Comparison of ENCODE assay signal across 18 cellular contexts in the genomic region with DNA sequence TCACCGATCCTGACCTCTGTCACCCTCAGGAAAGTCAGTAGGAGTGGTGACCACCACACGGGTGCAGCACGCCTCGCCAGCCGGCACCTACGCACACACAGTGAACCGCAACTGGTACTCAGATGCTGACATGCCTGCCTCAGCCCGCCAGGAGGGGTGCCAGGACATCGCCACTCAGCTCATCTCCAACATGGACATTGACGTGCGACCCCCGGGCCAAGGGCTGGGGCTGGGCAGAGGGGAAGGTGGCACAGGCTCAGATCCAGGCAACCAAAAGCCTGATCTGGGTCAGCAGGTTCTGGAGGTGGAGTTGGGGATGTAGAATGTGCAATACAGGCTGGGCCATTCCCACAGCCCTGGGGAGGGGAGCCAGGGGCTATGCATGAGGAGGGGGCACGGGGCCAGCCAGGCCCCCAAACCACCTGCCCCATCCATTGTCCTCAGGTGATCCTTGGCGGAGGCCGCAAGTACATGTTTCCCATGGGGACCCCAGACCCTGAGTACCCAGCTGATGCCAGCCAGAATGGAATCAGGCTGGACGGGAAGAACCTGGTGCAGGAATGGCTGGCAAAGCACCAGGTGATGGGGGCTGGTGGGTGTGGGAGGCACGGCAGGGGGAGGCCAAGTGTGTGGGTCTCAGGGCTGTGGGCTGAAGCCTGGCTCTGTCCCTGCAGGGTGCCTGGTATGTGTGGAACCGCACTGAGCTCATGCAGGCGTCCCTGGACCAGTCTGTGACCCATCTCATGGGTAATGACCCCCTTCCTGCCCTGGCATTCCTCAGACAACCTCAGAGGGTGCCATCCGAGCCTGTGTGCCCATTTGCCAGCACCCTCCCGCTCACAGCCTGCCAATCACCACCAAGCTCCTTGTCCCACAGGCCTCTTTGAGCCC. TPM values are rescaled to one million over a fixed set of nuclear protein-coding genes. Genes with fewer than 3 reads are reported as not detected.
"Had no signal": no experiment of that assay in that cellular context is flagged by ENCODE, and none has a peak within 500 bp of the region (broad histone marks: within the 10 kb centered on the region; RNA-seq: fewer than 3 reads in every experiment).

No MANE protein-coding gene starts in this region.

- H3K4me3 ChIP-seq: colonic mucosa, SK-N-MC, skin epidermis, thoracic aorta had no signal

- H3K4me1 ChIP-seq: colonic mucosa, foreskin keratinocyte had no signal

- H3K36me3 Mint-ChIP-seq: activated naive CD8-positive, alpha-beta T cell; memory B cell; naive thymus-derived CD8-positive, alpha-beta T cell; T-cell had no signal

- H3K9me3 Mint-ChIP-seq: memory B cell, T-cell had no signal

- H3K27ac Mint-ChIP-seq: activated naive CD8-positive, alpha-beta T cell; memory B cell; naive thymus-derived CD8-positive, alpha-beta T cell; T-cell had no signal

- H3K9me3 ChIP-seq: colonic mucosa, thoracic aorta had no signal

- H3K36me3 ChIP-seq: colonic mucosa, thoracic aorta had no signal

- H3K4me3 Mint-ChIP-seq: activated naive CD8-positive, alpha-beta T cell; memory B cell; naive thymus-derived CD8-positive, alpha-beta T cell; T-cell had no signal

- ATAC-seq: foreskin keratinocyte; left cardiac atrium; naive thymus-derived CD8-positive, alpha-beta T cell; T-cell had no signal

- DNase-seq: activated CD4-positive, CD25-positive, alpha-beta regulatory T cell treated with anti-CD3 and anti-CD28 coated beads, Interleukin-2, amount 50 U/mL, for 72 hours; amniotic stem cell; caudate nucleus; colonic mucosa; effector CD8-positive, alpha-beta T cell; foreskin keratinocyte; left cardiac atrium; T-cell; T-helper 9 cell had no signal

- H3K27ac ChIP-seq: colonic mucosa, foreskin keratinocyte, SK-N-MC, skin epidermis, thoracic aorta had no signal

- H3K4me1 Mint-ChIP-seq: memory B cell; naive thymus-derived CD8-positive, alpha-beta T cell; T-cell had no signal

RNA-seq across cellular contexts. Expression of a gene that starts 1.4 kb away (rescaled TPM):
- total RNA-seq: activated CD8-positive, alpha-beta memory T cell treated with anti-CD3 and anti-CD28 coated beads for 36 hours; foreskin keratinocyte; left cardiac atrium; naive thymus-derived CD8-positive, alpha-beta T cell; T-cell; thoracic aorta; urinary bladder had no signal
- polyA plus RNA-seq: foreskin keratinocyte; naive thymus-derived CD8-positive, alpha-beta T cell; urinary bladder had no signal

RNA-seq across cellular contexts. Expression of a gene that starts 30.3 kb away (rescaled TPM):
- total RNA-seq: foreskin keratinocyte; naive thymus-derived CD8-positive, alpha-beta T cell had no signal
- polyA plus RNA-seq: foreskin keratinocyte; naive thymus-derived CD8-positive, alpha-beta T cell had no signal

RNA-seq across cellular contexts. Expression of a gene that starts 50.7 kb away (rescaled TPM):
- total RNA-seq: activated CD8-positive, alpha-beta memory T cell treated with anti-CD3 and anti-CD28 coated beads for 36 hours; foreskin keratinocyte; left cardiac atrium; mucosa of gallbladder; naive thymus-derived CD8-positive, alpha-beta T cell; thoracic aorta; urinary bladder had no signal
- polyA plus RNA-seq: foreskin keratinocyte; naive thymus-derived CD8-positive, alpha-beta T cell; urinary bladder had no signal
